1 cellular context compared by ENCODE assay signal in genomic region chr12:45231515-45232145, GRCh38.
TF ChIP-seq lines count a peak whose summit lies in the region.

No MANE protein-coding gene starts in this region.

TF ChIP-seq in SK-N-SH, 30 proteins besides CTCF, POLR2A, EP300 and RAD21 (continued from another document):
- TF ChIP-seq REST (IDR thresholded peaks at IDR 0.05; ENCODE audit: low read depth, low read length) (no peak), EZH2phosphoT487 (IDR thresholded peaks at IDR 0.05; ENCODE audit: borderline replicate concordance, low read depth) (no peak), YY1 (IDR thresholded peaks at IDR 0.05; ENCODE audit: low read depth) (peak; percentile 17; the same call in 1 of the 2 replicates), FOXJ3 (CRISPR knock-in tag; IDR thresholded peaks at IDR 0.05) (no peak), TEAD4 (IDR thresholded peaks at IDR 0.05; ENCODE audit: borderline replicate concordance, insufficient read depth) (peak; percentile 74; the same call in 1 of the 2 replicates), SMC3 (IDR thresholded peaks at IDR 0.05; ENCODE audit: low read depth, low read length) (no peak), JUND (IDR thresholded peaks at IDR 0.05) (peak; percentile 93), PBX3 (IDR thresholded peaks at IDR 0.05) (peak; percentile 88), NFIC (IDR thresholded peaks at IDR 0.05; ENCODE audit: borderline replicate concordance) (peak; percentile 71), USF1 (IDR thresholded peaks at IDR 0.05; ENCODE audit: borderline replicate concordance, low read depth) (no peak)
TF ChIP-seq in SK-N-SH: peak in this region for 13.
